18 cellular contexts compared by ENCODE assay signal in genomic region chr6:44727651-44728630, GRCh38.
"Had no signal": no experiment of that assay in that cellular context is flagged by ENCODE, and none has a peak within 500 bp of the region (broad histone marks: within the 10 kb centered on the region; RNA-seq: fewer than 3 reads in every experiment).

No MANE protein-coding gene starts in this region.

- H3K9me3 Mint-ChIP-seq: activated T-cell treated with anti-CD3 and anti-CD28 coated beads, Interleukin-2, amount 50 U/mL, for 72 hours; stimulated activated memory B cell treated with anti-CD40 and anti-IgM and Interleukin-4, amounts not matched to agents 10 μg/mL and 1 μg/mL and 100 μg/mL, for 72 hours; WTC11 had no signal

- H3K4me3 Mint-ChIP-seq: activated CD8-positive, alpha-beta T cell treated with anti-CD3 and anti-CD28 coated beads, Interleukin-2, amount 10 ng/mL, durations not matched to agents 7 days and 5 days; activated naive CD8-positive, alpha-beta T cell; activated T-cell treated with anti-CD3 and anti-CD28 coated beads, Interleukin-2, amount 50 U/mL, for 72 hours; brain; stimulated activated memory B cell treated with anti-CD40 and anti-IgM and Interleukin-4, amounts not matched to agents 10 μg/mL and 1 μg/mL and 100 μg/mL, for 72 hours; T-helper 17 cell; WTC11 had no signal

- H3K9me3 ChIP-seq: gastroesophageal sphincter, heart right ventricle, ovary, tibial nerve had no signal

- H3K27ac ChIP-seq: gastroesophageal sphincter, heart right ventricle, ovary, tibial nerve had no signal

- H3K27ac Mint-ChIP-seq: activated CD8-positive, alpha-beta T cell treated with anti-CD3 and anti-CD28 coated beads, Interleukin-2, amount 10 ng/mL, durations not matched to agents 7 days and 5 days; activated naive CD8-positive, alpha-beta T cell; activated T-cell treated with anti-CD3 and anti-CD28 coated beads, Interleukin-2, amount 50 U/mL, for 72 hours; brain; stimulated activated memory B cell treated with anti-CD40 and anti-IgM and Interleukin-4, amounts not matched to agents 10 μg/mL and 1 μg/mL and 100 μg/mL, for 72 hours; T-helper 17 cell; WTC11 had no signal

- H3K36me3 ChIP-seq: gastroesophageal sphincter, heart right ventricle, ovary, tibial nerve had no signal

- DNase-seq: activated CD4-positive, alpha-beta T cell treated with anti-CD3 and anti-CD28 coated beads for 4 hours; activated CD8-positive, alpha-beta memory T cell treated with anti-CD3 and anti-CD28 coated beads, Interleukin-2, amount 50 U/mL, for 4 hours; activated CD8-positive, alpha-beta T cell treated with anti-CD3 and anti-CD28 coated beads, Interleukin-2, amount 10 ng/mL, durations not matched to agents 7 days and 5 days; activated gamma-delta T cell; activated T-cell treated with anti-CD3 and anti-CD28 coated beads, Interleukin-2, amount 50 U/mL, for 72 hours; effector memory CD4-positive, alpha-beta T cell; heart right ventricle; midbrain; ovary; stimulated activated CD4-positive, alpha-beta T cell treated with anti-CD3 and anti-CD28 coated beads, Interleukin-1b, Interleukin-23, amount 100 ng/mL, for 48 hours; T-helper 17 cell had no signal

- H3K4me3 ChIP-seq: gastroesophageal sphincter, heart right ventricle, lung, ovary, tibial nerve had no signal

- ATAC-seq: activated CD8-positive, alpha-beta T cell treated with anti-CD3 and anti-CD28 coated beads, Interleukin-2, amount 10 ng/mL, durations not matched to agents 7 days and 5 days; activated T-cell treated with anti-CD3 and anti-CD28 coated beads, Interleukin-2, amount 50 U/mL, for 72 hours; gastroesophageal sphincter; heart right ventricle; stimulated activated memory B cell treated with anti-CD40 and anti-IgM and Interleukin-4, amounts not matched to agents 10 μg/mL and 1 μg/mL and 100 μg/mL, for 72 hours; T-helper 17 cell; WTC11 had no signal

- H3K27me3 Mint-ChIP-seq: activated naive CD8-positive, alpha-beta T cell had no signal

- H3K4me1 Mint-ChIP-seq: stimulated activated memory B cell treated with anti-CD40 and anti-IgM and Interleukin-4, amounts not matched to agents 10 μg/mL and 1 μg/mL and 100 μg/mL, for 72 hours had no signal

- H3K4me1 ChIP-seq: gastroesophageal sphincter had no signal

- H3K27me3 ChIP-seq: gastroesophageal sphincter, ovary, tibial nerve had no signal

- H3K36me3 Mint-ChIP-seq: activated naive CD8-positive, alpha-beta T cell; brain; stimulated activated memory B cell treated with anti-CD40 and anti-IgM and Interleukin-4, amounts not matched to agents 10 μg/mL and 1 μg/mL and 100 μg/mL, for 72 hours; WTC11 had no signal
